In genomic region chr20:47826006-47826405, GRCh38 we compare ENCODE assay signal across 7 cellular contexts. TPM values are rescaled to one million over a fixed set of nuclear protein-coding genes. Genes with fewer than 3 reads are reported as not detected.
DNase-seq lines count a peak whose midpoint lies in the region; ATAC-seq, FAIRE-seq and TF ChIP-seq lines count a peak whose summit lies in the region.
"Not testable (repeated sequence)": the region's sequence is repeated elsewhere in the genome, so short reads cannot be mapped to it uniquely, and the experiment has no call there.

No MANE protein-coding gene starts in this region.

- FAIRE-seq in HepG2 (lab: Jason Lieb, UNC) = not testable (repeated sequence)

- not testable (repeated sequence) for TF ChIP-seq RAD21 in HepG2 (CRISPR knock-in tag; IDR thresholded peaks at IDR 0.05)

- H3K36me3 ChIP-seq in HepG2 (replicated peaks in 1 of 2; ENCODE audit: control insufficient read depth in 1 of 2, insufficient read depth in 2 of 2, low read length in 2 of 2); sigmoid colon: not testable (repeated sequence)

- DNase-seq in RWPE1 (ENCODE audit: low spot score); HepG2 (ENCODE audit: low spot score); natural killer cell treated with Interleukin-12 subunit alpha and Interleukin-12 subunit beta and Interleukin-15 and Interleukin-18, amount 100 ng/mL, for 72 hours (ENCODE audit: low spot score); omental fat pad (ENCODE audit: low spot score); stimulated activated naive B cell treated with anti-CD40 and anti-IgM and Interleukin-4, amounts not matched to agents 10 μg/mL and 1 μg/mL and 100 μg/mL, for 72 hours: not testable (repeated sequence)
- peak; percentile 53 for DNase-seq in activated effector memory CD4-positive, alpha-beta T cell treated with anti-CD3 and anti-CD28 coated beads, Interleukin-2, amount 50 U/mL, for 16 hours
- DNase-seq in sigmoid colon = peak; percentile 35

- not testable (repeated sequence) for H3K4me2 ChIP-seq in HepG2 (ENCODE audit: low read depth, low read length)

- not testable (repeated sequence) for H3K9me3 ChIP-seq in HepG2 (ENCODE audit: low read length); sigmoid colon

- not testable (repeated sequence) for H3K4me3 Mint-ChIP-seq in natural killer cell treated with Interleukin-12 subunit alpha and Interleukin-12 subunit beta and Interleukin-15 and Interleukin-18, amount 100 ng/mL, for 72 hours; stimulated activated naive B cell treated with anti-CD40 and anti-IgM and Interleukin-4, amounts not matched to agents 10 μg/mL and 1 μg/mL and 100 μg/mL, for 72 hours

- in situ Hi-C loops in HepG2 (cut with HindIII; ENCODE audit: extremely low pct_ligation_motif_present, low pct_unique_long_range_greater_than_20kb) = not testable (repeated sequence)

- not testable (repeated sequence) for H3K4me3 ChIP-seq in HepG2 (replicated peaks in 1 of 3; ENCODE audit: insufficient read depth in 1 of 3, low read depth in 2 of 3, low read length in 3 of 3); sigmoid colon

- not testable (repeated sequence) for H3K36me3 Mint-ChIP-seq in natural killer cell treated with Interleukin-12 subunit alpha and Interleukin-12 subunit beta and Interleukin-15 and Interleukin-18, amount 100 ng/mL, for 72 hours; stimulated activated naive B cell treated with anti-CD40 and anti-IgM and Interleukin-4, amounts not matched to agents 10 μg/mL and 1 μg/mL and 100 μg/mL, for 72 hours

- not testable (repeated sequence) for TF ChIP-seq POLR2A in HepG2 (IDR thresholded peaks at IDR 0.05; ENCODE audit: insufficient read depth in 1 of 2, low read depth in 2 of 2, low read length in 2 of 2); sigmoid colon (IDR thresholded peaks at IDR 0.05)

- not testable (repeated sequence) for H3K27me3 Mint-ChIP-seq in natural killer cell treated with Interleukin-12 subunit alpha and Interleukin-12 subunit beta and Interleukin-15 and Interleukin-18, amount 100 ng/mL, for 72 hours
- H3K27me3 Mint-ChIP-seq in stimulated activated naive B cell treated with anti-CD40 and anti-IgM and Interleukin-4, amounts not matched to agents 10 μg/mL and 1 μg/mL and 100 μg/mL, for 72 hours = peaks cover 16 to 23% of the 10 kb centered on the region in 2 donors

- WGBS in HepG2 (ENCODE audit: low lambda C conversion rate) = 42% methylated on average over 12 of the region's 18 CpGs
- WGBS in sigmoid colon, 2 donors = 66 to 73% methylated on average over 18 of the region's 18 CpGs

- intact Hi-C loops in HepG2 (cut with micrococcal nuclease; ENCODE audit: unreplicated experiment); sigmoid colon (cut with DNase I): not testable (repeated sequence)

- not testable (repeated sequence) for H2AFZ ChIP-seq in HepG2 (ENCODE audit: low read length)

- H4K20me1 ChIP-seq in HepG2 (ENCODE audit: insufficient read depth, low read length) = not testable (repeated sequence)

- not testable (repeated sequence) for BruUV-seq in HepG2 (replicated peaks; lab: Mats Ljungman, UMichigan)

- TF ChIP-seq CTCF in RWPE1 (conservative IDR thresholded peaks at IDR 0.05; ENCODE audit: low read depth); HepG2 (CRISPR knock-in tag; IDR thresholded peaks at IDR 0.05); omental fat pad (IDR thresholded peaks at IDR 0.05); sigmoid colon (IDR thresholded peaks at IDR 0.05): not testable (repeated sequence)

- H3K79me2 ChIP-seq in HepG2 (ENCODE audit: insufficient read depth, low read length) = not testable (repeated sequence)

- not testable (repeated sequence) for H3K9ac ChIP-seq in HepG2 (ENCODE audit: insufficient read depth, low read depth, low read length)

- H3K9me3 Mint-ChIP-seq in natural killer cell treated with Interleukin-12 subunit alpha and Interleukin-12 subunit beta and Interleukin-15 and Interleukin-18, amount 100 ng/mL, for 72 hours; stimulated activated naive B cell treated with anti-CD40 and anti-IgM and Interleukin-4, amounts not matched to agents 10 μg/mL and 1 μg/mL and 100 μg/mL, for 72 hours: not testable (repeated sequence)

- H3K27ac ChIP-seq in RWPE1 = peak overlapping the region; percentile 42
- H3K27ac ChIP-seq in HepG2 (ENCODE audit: extremely low read length, insufficient read depth, low read length); sigmoid colon: not testable (repeated sequence)

- CTCF ChIA-PET in RWPE1 (lab: Yijun Ruan, JAX) = interaction anchor here (0.5 kb wide), 1 partner anchor 17 kb away, joined by 3 read pairs; no protein-coding TSS in a partner anchor
- CTCF ChIA-PET in HepG2 (lab: Yijun Ruan, JAX; ENCODE audit: low intra/inter-chr PET ratio, low total read pairs) = not testable (repeated sequence)

- not testable (repeated sequence) for H3K4me1 ChIP-seq in HepG2 (ENCODE audit: insufficient read depth, low read length); sigmoid colon

- not testable (repeated sequence) for TF ChIP-seq EP300 in HepG2 (IDR thresholded peaks at IDR 0.05; ENCODE audit: low read depth in 2 of 2, low read length in 2 of 2); HepG2 (CRISPR knock-in tag; IDR thresholded peaks at IDR 0.05; ENCODE audit: borderline replicate concordance); sigmoid colon (IDR thresholded peaks at IDR 0.05)

- H3K4me1 Mint-ChIP-seq in natural killer cell treated with Interleukin-12 subunit alpha and Interleukin-12 subunit beta and Interleukin-15 and Interleukin-18, amount 100 ng/mL, for 72 hours (ENCODE audit: low read depth in 2 of 2) = not testable (repeated sequence)
- H3K4me1 Mint-ChIP-seq in stimulated activated naive B cell treated with anti-CD40 and anti-IgM and Interleukin-4, amounts not matched to agents 10 μg/mL and 1 μg/mL and 100 μg/mL, for 72 hours = peaks cover 18 to 29% of the 10 kb centered on the region in 2 donors

- ATAC-seq in HepG2 (peak; percentile 29; the same call in 1 of the 3 replicates), omental fat pad (ENCODE audit: low FRiP score) (peak; percentile 26)
- ATAC-seq in natural killer cell treated with Interleukin-12 subunit alpha and Interleukin-12 subunit beta and Interleukin-15 and Interleukin-18, amount 100 ng/mL, for 72 hours = peak; percentile 37 to 50
- not testable (repeated sequence) for ATAC-seq in stimulated activated naive B cell treated with anti-CD40 and anti-IgM and Interleukin-4, amounts not matched to agents 10 μg/mL and 1 μg/mL and 100 μg/mL, for 72 hours (replicated peaks)

- POLR2A ChIA-PET in RWPE1 (lab: Yijun Ruan, JAX; ENCODE audit: low non-redundant PET); HepG2 (lab: Yijun Ruan, JAX): not testable (repeated sequence)

- H3K27ac Mint-ChIP-seq in natural killer cell treated with Interleukin-12 subunit alpha and Interleukin-12 subunit beta and Interleukin-15 and Interleukin-18, amount 100 ng/mL, for 72 hours = not testable (repeated sequence)
- peak overlapping the region; percentile 39 for H3K27ac Mint-ChIP-seq in stimulated activated naive B cell treated with anti-CD40 and anti-IgM and Interleukin-4, amounts not matched to agents 10 μg/mL and 1 μg/mL and 100 μg/mL, for 72 hours

- H3K27me3 ChIP-seq in HepG2 (ENCODE audit: control insufficient read depth in 1 of 2, insufficient read depth in 2 of 2, low read length in 2 of 2) = peaks cover 5 to 39% of the 10 kb centered on the region in 2 experiments; a peak in 3 of 5 replicates
- not testable (repeated sequence) for H3K27me3 ChIP-seq in sigmoid colon

RNA-seq across cellular contexts. Expression of gene SULF2, which starts 40.7 kb away (rescaled TPM):
- 29.1 and 50.9 TPM in 2 replicates for total RNA-seq in HepG2 (2016; rRNA removed; fragmentation: Illumina TruSeq; extraction: Trizol)
- total RNA-seq in HepG2 (2016; cell fraction: cytosol; rRNA removed; fragmentation: Illumina TruSeq; extraction: Trizol; ENCODE audit: low read depth) = 7.4 and 9.2 TPM in 2 replicates
- 22.2 and 47.3 TPM in 2 replicates for total RNA-seq in HepG2 (2016; cell fraction: insoluble cytoplasmic fraction; rRNA removed; fragmentation: Illumina TruSeq; extraction: Trizol)
- 23.9 and 29.0 TPM in 2 replicates for total RNA-seq in HepG2 (2016; cell fraction: membrane; rRNA removed; fragmentation: Illumina TruSeq; extraction: Trizol)
- total RNA-seq in HepG2 (2016; cell fraction: nucleus; rRNA removed; fragmentation: Illumina TruSeq; extraction: Trizol) = 55.3 and 65.2 TPM in 2 replicates
- polyA plus RNA-seq in HepG2 (2011; rRNA removed) = 7.2 and 9.3 TPM in 2 replicates
- 9.3 and 12.6 TPM in 2 replicates for polyA plus RNA-seq in HepG2 (2011; cell fraction: cytosol; rRNA removed)
- 21.3 and 25.5 TPM in 2 replicates for polyA plus RNA-seq in HepG2 (2011; cell fraction: nucleus; rRNA removed)
- polyA plus RNA-seq in HepG2 (2012) = 5.1 and 11.0 TPM in 2 replicates
- 10.7 and 10.8 TPM in 2 replicates for polyA plus RNA-seq in HepG2 (2016; cell fraction: cytosol; fragmentation: Illumina TruSeq; extraction: Trizol; ENCODE audit: low read depth)
- polyA plus RNA-seq in HepG2 (2016; cell fraction: insoluble cytoplasmic fraction; fragmentation: Illumina TruSeq; extraction: Trizol; ENCODE audit: low read depth) = 33.7 and 34.1 TPM in 2 replicates
- 22.4 and 24.8 TPM in 2 replicates for polyA plus RNA-seq in HepG2 (2016; cell fraction: membrane; fragmentation: Illumina TruSeq; extraction: Trizol; ENCODE audit: low read depth)
- polyA plus RNA-seq in HepG2 (2016; cell fraction: nucleus; fragmentation: Illumina TruSeq; extraction: Trizol; ENCODE audit: insufficient read depth, low read depth) = 96.6 and 101 TPM in 2 replicates
- polyA minus RNA-seq in HepG2 (2011; rRNA and poly(A)+ RNA removed; ENCODE audit: low replicate concordance) = 51.1 TPM in 1 of 2 replicates, not detected in the other
- 16.7 and 17.7 TPM in 2 replicates for polyA minus RNA-seq in HepG2 (2011; cell fraction: cytosol; rRNA and poly(A)+ RNA removed)
- polyA minus RNA-seq in HepG2 (2011; cell fraction: nucleus; rRNA and poly(A)+ RNA removed) = 11.1 and 13.5 TPM in 2 replicates
- total RNA-seq in natural killer cell treated with Interleukin-12 subunit alpha and Interleukin-12 subunit beta and Interleukin-15 and Interleukin-18, amount 100 ng/mL, for 72 hours = 1 to 10 TPM in 1 of 2 donors, not detected in 1; 2.1 TPM
- total RNA-seq in omental fat pad = 100 to 1,000 TPM in 1 of 4 donors, 10 to 100 TPM in 3; 51.8 to 100 (median 68.1) TPM
- total RNA-seq in sigmoid colon = 10 to 100 TPM; 14.6 to 63.4 (median 35.7) TPM
- 10 to 100 TPM; 18.0 to 70.1 (median 22.2) TPM for polyA plus RNA-seq in sigmoid colon
